Comparison of ENCODE assay signal across 8 cellular contexts in the genomic region with DNA sequence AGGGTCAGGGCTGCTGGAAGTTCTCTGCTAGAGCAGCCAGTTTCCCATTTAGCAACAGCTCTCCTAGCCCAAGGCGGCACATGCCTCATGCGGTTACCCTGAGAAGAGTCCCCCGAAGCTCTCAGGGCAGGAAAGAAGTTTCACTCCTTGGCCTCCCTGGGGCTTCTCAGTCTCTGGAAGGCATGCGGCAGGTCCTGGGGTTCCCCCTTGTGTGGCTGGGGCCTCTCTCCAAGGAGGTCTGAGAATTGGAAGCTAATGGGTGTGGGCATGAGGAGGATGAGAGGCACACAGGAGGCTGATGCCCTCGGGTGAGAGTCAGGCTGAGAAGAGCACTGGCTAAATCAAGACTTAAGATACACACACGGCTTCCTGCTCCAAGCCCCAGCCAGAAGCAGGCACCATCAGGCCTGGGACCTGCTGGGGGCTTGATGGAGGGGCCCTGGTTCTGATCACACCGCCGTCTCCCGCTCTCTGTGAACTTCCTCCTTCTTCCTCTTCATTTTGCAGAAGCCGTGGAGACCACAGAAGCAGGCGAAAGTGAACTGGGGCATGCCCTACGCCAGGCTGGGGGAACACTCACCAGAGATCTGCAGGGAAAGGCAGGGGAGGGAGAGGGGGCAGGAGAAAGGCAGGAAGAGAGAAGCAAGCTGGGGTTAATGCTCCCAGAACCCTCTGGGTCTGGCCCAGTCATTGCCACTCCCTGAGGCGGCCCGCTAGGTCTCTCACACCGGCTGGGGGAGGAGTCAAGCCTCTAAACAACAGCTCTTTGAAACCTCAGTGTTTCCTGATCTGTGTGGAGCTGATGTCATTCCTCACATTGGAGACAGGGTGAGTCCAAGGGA. TPM values are rescaled to one million over a fixed set of nuclear protein-coding genes. Genes with fewer than 3 reads are reported as not detected.
DNase-seq lines count a peak whose midpoint lies in the region; ATAC-seq and TF ChIP-seq lines count a peak whose summit lies in the region.

No MANE protein-coding gene starts in this region.

- H3K36me3 ChIP-seq in tibial artery: no peaks in the 10 kb centered on the region

- ATAC-seq in GM18498 (IDR thresholded peaks at IDR 0.05; ENCODE audit: unreplicated experiment): peak; percentile 70
- ATAC-seq in HG02973 (IDR thresholded peaks at IDR 0.05; ENCODE audit: unreplicated experiment): peak; percentile 77

- H3K27me3 Mint-ChIP-seq in neural crest cell (ENCODE audit: low read depth): no peaks in the 10 kb centered on the region

- peaks cover 0 to 37% (median 24%) of the 10 kb centered on the region in 4 donors for H3K4me1 ChIP-seq in tibial artery

- peak; percentile 99 for DNase-seq in NCI-H69 (lab: John Stamatoyannopoulos, UW)
- DNase-seq in activated CD8-positive, alpha-beta memory T cell treated with anti-CD3 and anti-CD28 coated beads for 24 hours: peak; percentile 86
- DNase-seq in epithelial cell of esophagus (ENCODE audit: low read depth): peak; percentile 92
- no peak for DNase-seq in neural crest cell (ENCODE audit: low read depth, low spot score)
- DNase-seq in tibial artery: peak; percentile 38 to 59
- DNase-seq in middle frontal gyrus (ENCODE audit: extremely low spot score, low spot score): no peak

- no peak overlapping the region for H3K27ac ChIP-seq in tibial artery

- H3K4me1 Mint-ChIP-seq in neural crest cell: peaks cover 80% of the 10 kb centered on the region

- no peaks in the 10 kb centered on the region for H3K36me3 Mint-ChIP-seq in neural crest cell (ENCODE audit: low read depth)

- intact Hi-C loops in tibial artery (cut with DNase I; ENCODE audit: low total_unique reads): no loop called here

- TF ChIP-seq CTCF in epithelial cell of esophagus (IDR thresholded peaks at IDR 0.05; ENCODE audit: insufficient read depth, low read depth, low read length, missing control alignments) (no peak), neural crest cell (conservative IDR thresholded peaks at IDR 0.05) (no peak), tibial artery (IDR thresholded peaks at IDR 0.05) (no peak)

- peak overlapping the region; percentile 70 for H3K4me3 Mint-ChIP-seq in neural crest cell

- H3K4me3 ChIP-seq in epithelial cell of esophagus (ENCODE audit: low read length) (no peak overlapping the region), tibial artery (no peak overlapping the region)

- H3K9me3 Mint-ChIP-seq in neural crest cell: no peaks in the 10 kb centered on the region

- H3K9me3 ChIP-seq in tibial artery: no peaks in the 10 kb centered on the region

- peak overlapping the region; percentile 95 for H3K27ac Mint-ChIP-seq in neural crest cell (ENCODE audit: unreplicated experiment)

- H3K27me3 ChIP-seq in tibial artery: peaks cover 0 to 10% of the 10 kb centered on the region in 2 donors

RNA-seq across cellular contexts. Expression of a gene that starts 15.1 kb away (rescaled TPM):
- total RNA-seq in neural crest cell: 3.8 and 3.9 TPM in 2 replicates

RNA-seq across cellular contexts. Expression of a gene that starts 18.8 kb away (rescaled TPM):
- 10.2 and 10.7 TPM in 2 replicates for total RNA-seq in neural crest cell

Comparison
In these comparisons a context has a peak if more than half of its experiments do, and no peak if none do; other contexts are left out.
1. DNase-seq: peak in NCI-H69 (single experiment), activated CD8-positive, alpha-beta memory T cell treated with anti-CD3 and anti-CD28 coated beads for 24 hours (single experiment), epithelial cell of esophagus (single experiment) and tibial artery (2 of 2); none in neural crest cell (single experiment) and middle frontal gyrus (single experiment).